Comparison of ENCODE assay signal across 20 cellular contexts in the genomic region with DNA sequence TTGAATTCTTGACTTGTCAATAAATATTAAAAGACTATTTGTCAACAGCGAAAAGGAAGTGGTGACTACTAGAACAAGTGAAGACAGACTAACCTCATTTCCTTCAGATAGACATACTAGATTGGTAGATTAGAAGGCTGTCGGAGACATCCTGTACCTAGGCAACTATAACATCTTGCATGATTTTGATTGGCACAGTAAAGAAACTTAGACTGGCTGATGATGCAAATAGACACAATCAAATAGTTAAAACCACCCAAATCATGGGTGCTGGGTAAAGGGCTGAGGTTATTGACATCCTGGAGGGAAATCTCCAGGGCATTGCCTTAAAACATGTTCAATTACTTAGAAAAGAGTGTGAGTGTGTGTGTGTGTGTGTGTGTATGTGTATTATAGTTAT.
DNase-seq lines count a peak whose midpoint lies in the region; ATAC-seq, FAIRE-seq and TF ChIP-seq lines count a peak whose summit lies in the region.
"Had no signal": no experiment of that assay in that cellular context is flagged by ENCODE, and none has a peak within 500 bp of the region (broad histone marks: within the 10 kb centered on the region; RNA-seq: fewer than 3 reads in every experiment).

No MANE protein-coding gene starts in this region.

- TF ChIP-seq POLR2A in GM12892 (IDR thresholded peaks at IDR 0.05; ENCODE audit: low read depth, low read length) = no peak

- H3K4me1 ChIP-seq in psoas muscle (peaks cover 46% of the 10 kb centered on the region), Karpas-422 (ENCODE audit: low read length) (peaks cover 43% of the 10 kb centered on the region)

- no peak overlapping the region for H3K4me3 ChIP-seq in psoas muscle
- no peak overlapping the region for H3K4me3 ChIP-seq in Karpas-422 (ENCODE audit: low read length)
- H3K4me3 ChIP-seq: body of pancreas, MG63, transverse colon had no signal

- H3K27me3 Mint-ChIP-seq in activated CD4-positive, alpha-beta memory T cell treated with anti-CD3 and anti-CD28 coated beads, Interleukin-2, amount 10 ng/mL, durations not matched to agents 7 days and 5 days = no peaks in the 10 kb centered on the region
- H3K27me3 Mint-ChIP-seq in activated CD4-positive, alpha-beta memory T cell treated with anti-CD3 and anti-CD28 coated beads for 36 hours = no peaks in the 10 kb centered on the region
- no peaks in the 10 kb centered on the region for H3K27me3 Mint-ChIP-seq in activated T-helper 2 cell treated with anti-CD3 and anti-CD28 coated beads, Interferon-gamma antibody, Interleukin-2, Interleukin-4, amounts not matched to agents 10 μg/mL and 5 μg/mL and 100 μg/mL, durations not matched to agents 14 hours and 24 hours and 36 hours (ENCODE audit: low read depth)

- H3K27ac ChIP-seq in psoas muscle (peak overlapping the region; percentile 81), Karpas-422 (ENCODE audit: low read length) (no peak overlapping the region; the same call in 1 of the 2 replicates)
- H3K27ac ChIP-seq: epithelial cell of prostate, neutrophil had no signal

- H3K79me2 ChIP-seq in Karpas-422 (ENCODE audit: low read length) = no peaks in the 10 kb centered on the region

- peaks cover 52% of the 10 kb centered on the region for H3K4me1 Mint-ChIP-seq in activated CD4-positive, alpha-beta memory T cell treated with anti-CD3 and anti-CD28 coated beads, Interleukin-2, amount 10 ng/mL, durations not matched to agents 7 days and 5 days
- peaks cover 40% of the 10 kb centered on the region for H3K4me1 Mint-ChIP-seq in activated CD4-positive, alpha-beta memory T cell treated with anti-CD3 and anti-CD28 coated beads for 36 hours (ENCODE audit: low read depth)
- peaks cover 38% of the 10 kb centered on the region for H3K4me1 Mint-ChIP-seq in activated T-helper 2 cell treated with anti-CD3 and anti-CD28 coated beads, Interferon-gamma antibody, Interleukin-2, Interleukin-4, amounts not matched to agents 10 μg/mL and 5 μg/mL and 100 μg/mL, durations not matched to agents 14 hours and 24 hours and 36 hours (ENCODE audit: low read depth)

- H3K36me3 Mint-ChIP-seq in activated CD4-positive, alpha-beta memory T cell treated with anti-CD3 and anti-CD28 coated beads, Interleukin-2, amount 10 ng/mL, durations not matched to agents 7 days and 5 days (ENCODE audit: low read depth) = peaks cover 46% of the 10 kb centered on the region
- peaks cover 6% of the 10 kb centered on the region for H3K36me3 Mint-ChIP-seq in activated CD4-positive, alpha-beta memory T cell treated with anti-CD3 and anti-CD28 coated beads for 36 hours
- peaks cover 18% of the 10 kb centered on the region for H3K36me3 Mint-ChIP-seq in activated T-helper 2 cell treated with anti-CD3 and anti-CD28 coated beads, Interferon-gamma antibody, Interleukin-2, Interleukin-4, amounts not matched to agents 10 μg/mL and 5 μg/mL and 100 μg/mL, durations not matched to agents 14 hours and 24 hours and 36 hours (ENCODE audit: low read depth)

- TF ChIP-seq CTCF in psoas muscle (IDR thresholded peaks at IDR 0.05) = no peak

- peak; percentile 45 for DNase-seq in activated CD4-positive, alpha-beta memory T cell treated with anti-CD3 and anti-CD28 coated beads, Interleukin-2, amount 10 ng/mL, durations not matched to agents 7 days and 5 days
- no peak for DNase-seq in activated CD4-positive, alpha-beta memory T cell treated with anti-CD3 and anti-CD28 coated beads for 36 hours
- DNase-seq in GM12892 (ENCODE audit: insufficient read length) (no peak), psoas muscle (no peak), A172 (ENCODE audit: low spot score) (no peak), NCI-H524 (lab: John Stamatoyannopoulos, UW) (no peak), Karpas-422 (no peak)
- peak; percentile 9 for DNase-seq in activated T-helper 2 cell treated with anti-CD3 and anti-CD28 coated beads, Interferon-gamma antibody, Interleukin-2, Interleukin-4, amounts not matched to agents 10 μg/mL and 5 μg/mL and 100 μg/mL, durations not matched to agents 14 hours and 24 hours and 36 hours (ENCODE audit: low spot score)
- DNase-seq: activated CD8-positive, alpha-beta memory T cell treated with anti-CD3 and anti-CD28 coated beads, Interleukin-2, amount 50 U/mL, for 4 hours; body of pancreas; foreskin melanocyte; HCEC 1CT; MG63; NCI-H187 treated with DMSO at 0.1 percent for 48 hours; RPMI8226; transverse colon had no signal

- no peaks in the 10 kb centered on the region for H3K9me2 ChIP-seq in Karpas-422 (replicated peaks; ENCODE audit: insufficient read depth, low read length)

- POLR2A ChIA-PET in activated CD4-positive, alpha-beta memory T cell treated with anti-CD3 and anti-CD28 coated beads, Interleukin-2, amount 10 ng/mL, durations not matched to agents 7 days and 5 days (lab: Charles Lee) = interaction anchor here (1.0 to 1.9 kb wide), 5 partner anchors 20 to 134 kb away, joined by 3 to 7 read pairs (median 6); a partner anchor contains a TSS
- POLR2A ChIA-PET in activated CD4-positive, alpha-beta memory T cell treated with anti-CD3 and anti-CD28 coated beads for 36 hours (lab: Charles Lee) = no interaction called here

- H3K27ac Mint-ChIP-seq in activated CD4-positive, alpha-beta memory T cell treated with anti-CD3 and anti-CD28 coated beads, Interleukin-2, amount 10 ng/mL, durations not matched to agents 7 days and 5 days = peak overlapping the region; percentile 65
- H3K27ac Mint-ChIP-seq in activated CD4-positive, alpha-beta memory T cell treated with anti-CD3 and anti-CD28 coated beads for 36 hours = no peak overlapping the region
- H3K27ac Mint-ChIP-seq in activated T-helper 2 cell treated with anti-CD3 and anti-CD28 coated beads, Interferon-gamma antibody, Interleukin-2, Interleukin-4, amounts not matched to agents 10 μg/mL and 5 μg/mL and 100 μg/mL, durations not matched to agents 14 hours and 24 hours and 36 hours = no peak overlapping the region
- H3K27ac Mint-ChIP-seq: activated naive CD8-positive, alpha-beta T cell had no signal

- peak; percentile 40 for FAIRE-seq in GM12892 (lab: Jason Lieb, UNC)

- H3K9me3 Mint-ChIP-seq in activated CD4-positive, alpha-beta memory T cell treated with anti-CD3 and anti-CD28 coated beads, Interleukin-2, amount 10 ng/mL, durations not matched to agents 7 days and 5 days = peaks cover 5% of the 10 kb centered on the region
- H3K9me3 Mint-ChIP-seq in activated CD4-positive, alpha-beta memory T cell treated with anti-CD3 and anti-CD28 coated beads for 36 hours = no peaks in the 10 kb centered on the region
- H3K9me3 Mint-ChIP-seq in activated T-helper 2 cell treated with anti-CD3 and anti-CD28 coated beads, Interferon-gamma antibody, Interleukin-2, Interleukin-4, amounts not matched to agents 10 μg/mL and 5 μg/mL and 100 μg/mL, durations not matched to agents 14 hours and 24 hours and 36 hours = no peaks in the 10 kb centered on the region

- no peak for ATAC-seq in psoas muscle
- ATAC-seq: body of pancreas, SK-N-SH treated with all-trans-retinoic acid at 6 μM for 48 hours had no signal

- H3K9me3 ChIP-seq in psoas muscle (no peaks in the 10 kb centered on the region), Karpas-422 (ENCODE audit: low read length) (no peaks in the 10 kb centered on the region)
- H3K9me3 ChIP-seq: body of pancreas, MG63, neutrophil, transverse colon had no signal

- H3K36me3 ChIP-seq in psoas muscle (ENCODE audit: insufficient read depth in 1 of 2, low read depth in 1 of 2) = no peaks in the 10 kb centered on the region
- H3K36me3 ChIP-seq in Karpas-422 (ENCODE audit: insufficient read depth, low read length) = no peaks in the 10 kb centered on the region
- H3K36me3 ChIP-seq: MG63, transverse colon had no signal

- H2AFZ ChIP-seq in Karpas-422 (ENCODE audit: low read length) = no peak overlapping the region

- WGBS in psoas muscle, 3 donors = 77 to 97% (median 89%) methylated on average over 2 of the region's 2 CpGs

- no peak overlapping the region for H3K4me2 ChIP-seq in Karpas-422 (ENCODE audit: low read depth, low read length, poor library complexity, severe bottlenecking)

- H3K9ac ChIP-seq in Karpas-422 (ENCODE audit: low read length) = no peak overlapping the region

- no peaks in the 10 kb centered on the region for H4K20me1 ChIP-seq in Karpas-422 (ENCODE audit: insufficient read depth, low read depth, low read length)

- peak overlapping the region; percentile 7 for H3K4me3 Mint-ChIP-seq in activated CD4-positive, alpha-beta memory T cell treated with anti-CD3 and anti-CD28 coated beads, Interleukin-2, amount 10 ng/mL, durations not matched to agents 7 days and 5 days
- H3K4me3 Mint-ChIP-seq in activated CD4-positive, alpha-beta memory T cell treated with anti-CD3 and anti-CD28 coated beads for 36 hours = no peak overlapping the region
- H3K4me3 Mint-ChIP-seq in activated T-helper 2 cell treated with anti-CD3 and anti-CD28 coated beads, Interferon-gamma antibody, Interleukin-2, Interleukin-4, amounts not matched to agents 10 μg/mL and 5 μg/mL and 100 μg/mL, durations not matched to agents 14 hours and 24 hours and 36 hours (ENCODE audit: low read depth) = no peak overlapping the region
- H3K4me3 Mint-ChIP-seq: activated naive CD8-positive, alpha-beta T cell had no signal

- CTCF ChIA-PET in activated CD4-positive, alpha-beta memory T cell treated with anti-CD3 and anti-CD28 coated beads, Interleukin-2, amount 10 ng/mL, durations not matched to agents 7 days and 5 days (lab: Charles Lee) = no interaction called here
- CTCF ChIA-PET in activated CD4-positive, alpha-beta memory T cell treated with anti-CD3 and anti-CD28 coated beads for 36 hours (lab: Charles Lee) = interaction anchor here (0.7 to 2.2 kb wide), 2 partner anchors 10 to 141 kb away, joined by 3 to 6 read pairs; no protein-coding TSS in a partner anchor

- H3K27me3 ChIP-seq in psoas muscle (ENCODE audit: insufficient read depth in 3 of 3, low read length in 2 of 3) = no peaks in the 10 kb centered on the region
- no peaks in the 10 kb centered on the region for H3K27me3 ChIP-seq in Karpas-422 (ENCODE audit: low read length)
- H3K27me3 ChIP-seq: body of pancreas, MG63, neutrophil, transverse colon had no signal

- intact Hi-C loops in activated CD4-positive, alpha-beta memory T cell treated with anti-CD3 and anti-CD28 coated beads for 36 hours (cut with micrococcal nuclease) = no loop called here
- intact Hi-C loops in activated T-helper 2 cell treated with anti-CD3 and anti-CD28 coated beads, Interferon-gamma antibody, Interleukin-2, Interleukin-4, amounts not matched to agents 10 μg/mL and 5 μg/mL and 100 μg/mL, durations not matched to agents 14 hours and 24 hours and 36 hours (cut with micrococcal nuclease) = no loop called here
- intact Hi-C loops in psoas muscle (cut with DNase I) = no loop called here

Comparison
In these comparisons a context has a peak if more than half of its experiments do, and no peak if none do; other contexts are left out.
1. DNase-seq: peak in activated CD4-positive, alpha-beta memory T cell treated with anti-CD3 and anti-CD28 coated beads, Interleukin-2, amount 10 ng/mL, durations not matched to agents 7 days and 5 days (single experiment) and activated T-helper 2 cell treated with anti-CD3 and anti-CD28 coated beads, Interferon-gamma antibody, Interleukin-2, Interleukin-4, amounts not matched to agents 10 μg/mL and 5 μg/mL and 100 μg/mL, durations not matched to agents 14 hours and 24 hours and 36 hours (single experiment); none in activated CD4-positive, alpha-beta memory T cell treated with anti-CD3 and anti-CD28 coated beads for 36 hours (single experiment), GM12892 (single experiment), psoas muscle (0 of 2), A172 (single experiment), NCI-H524 (0 of 2) and Karpas-422 (single experiment).